In the genomic region with DNA sequence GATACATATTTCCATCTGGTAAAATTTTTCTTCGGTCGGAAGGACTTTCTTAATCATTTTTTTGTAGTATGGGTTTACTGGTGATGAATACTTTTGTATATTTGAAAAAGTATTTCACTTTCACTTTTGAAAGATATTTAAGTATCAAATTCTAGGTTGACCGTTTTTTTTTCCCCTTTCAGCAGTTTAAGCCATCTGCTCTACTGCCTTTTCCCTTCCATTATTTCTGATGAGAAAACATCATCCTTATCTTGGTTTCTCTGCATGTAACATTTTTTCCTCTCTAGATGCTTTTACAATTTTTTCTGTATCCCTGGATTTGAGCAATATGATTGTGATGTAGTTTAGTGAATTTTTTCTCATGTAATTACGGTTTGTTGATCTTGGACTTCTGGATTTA, we compare ENCODE assay signal across 22 cellular contexts.
A peak's percentile ranks its signal among the peaks of the same experiment; 100 is the strongest.
DNase-seq lines count a peak whose midpoint lies in the region; ATAC-seq and TF ChIP-seq lines count a peak whose summit lies in the region.
"Had no signal": no experiment of that assay in that cellular context is flagged by ENCODE, and none has a peak within 500 bp of the region (broad histone marks: within the 10 kb centered on the region; RNA-seq: fewer than 3 reads in every experiment).

No MANE protein-coding gene starts in this region.

- H3K36me3 ChIP-seq in fibroblast of lung (ENCODE audit: control insufficient read depth, insufficient read depth, low read length), result no peaks in the 10 kb centered on the region

- peaks cover 3% of the 10 kb centered on the region for H3K4me1 Mint-ChIP-seq in activated CD8-positive, alpha-beta T cell treated with anti-CD3 and anti-CD28 coated beads, Interleukin-2, amount 10 ng/mL, durations not matched to agents 7 days and 5 days (ENCODE audit: low read depth)
- no peaks in the 10 kb centered on the region for H3K4me1 Mint-ChIP-seq in activated CD8-positive, alpha-beta T cell treated with anti-CD3 and anti-CD28 coated beads for 36 hours (ENCODE audit: low read depth)
- H3K4me1 Mint-ChIP-seq: B cell, CD14-positive monocyte had no signal

- H3K27ac Mint-ChIP-seq in activated CD8-positive, alpha-beta T cell treated with anti-CD3 and anti-CD28 coated beads, Interleukin-2, amount 10 ng/mL, durations not matched to agents 7 days and 5 days, result no peak overlapping the region
- H3K27ac Mint-ChIP-seq in activated CD8-positive, alpha-beta T cell treated with anti-CD3 and anti-CD28 coated beads for 36 hours, result no peak overlapping the region
- H3K27ac Mint-ChIP-seq: B cell, CD14-positive monocyte had no signal

- no peak for TF ChIP-seq CTCF in activated CD8-positive, alpha-beta T cell treated with anti-CD3 and anti-CD28 coated beads for 36 hours (IDR thresholded peaks at IDR 0.05)
- TF ChIP-seq CTCF in fibroblast of lung (conservative IDR thresholded peaks at IDR 0.05 in 1 of 2, IDR thresholded peaks at IDR 0.05 in 1 of 2; ENCODE audit: low read depth in 1 of 2, low read length in 2 of 2), result no peak

- peak overlapping the region; percentile 13 for H3K4me2 ChIP-seq in fibroblast of lung (ENCODE audit: extremely low read depth, insufficient read depth, low read length)

- H3K4me1 ChIP-seq in fibroblast of lung (ENCODE audit: control insufficient read depth, extremely low read depth, insufficient read depth, low read length), result no peaks in the 10 kb centered on the region

- H2AFZ ChIP-seq in fibroblast of lung (ENCODE audit: low read length), result no peak overlapping the region

- H3K36me3 Mint-ChIP-seq in activated CD8-positive, alpha-beta T cell treated with anti-CD3 and anti-CD28 coated beads, Interleukin-2, amount 10 ng/mL, durations not matched to agents 7 days and 5 days (ENCODE audit: low read depth), result no peaks in the 10 kb centered on the region
- no peaks in the 10 kb centered on the region for H3K36me3 Mint-ChIP-seq in activated CD8-positive, alpha-beta T cell treated with anti-CD3 and anti-CD28 coated beads for 36 hours (ENCODE audit: low read depth)
- H3K36me3 Mint-ChIP-seq: CD14-positive monocyte had no signal

- no peak overlapping the region for H3K9ac ChIP-seq in fibroblast of lung (ENCODE audit: insufficient read depth, low read length)

- H3K79me2 ChIP-seq in fibroblast of lung (ENCODE audit: control insufficient read depth, insufficient read depth, low read length), result no peaks in the 10 kb centered on the region

- H3K4me3 ChIP-seq in fibroblast of lung (replicated peaks in 1 of 4; ENCODE audit: control extremely low read depth in 1 of 4, insufficient read depth in 1 of 4, low read depth in 3 of 4, low read length in 4 of 4), result no peak overlapping the region

- no peak for DNase-seq in activated CD8-positive, alpha-beta T cell treated with anti-CD3 and anti-CD28 coated beads, Interleukin-2, amount 10 ng/mL, durations not matched to agents 7 days and 5 days
- DNase-seq in activated CD8-positive, alpha-beta T cell treated with anti-CD3 and anti-CD28 coated beads for 36 hours, result no peak
- DNase-seq in amniotic epithelial cell (ENCODE audit: low read depth), result peak; percentile 7
- no peak for DNase-seq in fibroblast of lung (ENCODE audit: low read depth in 2 of 2)
- no peak for DNase-seq in NCI-H526 (lab: John Stamatoyannopoulos, UW)
- no peak for DNase-seq in COLO668 (lab: John Stamatoyannopoulos, UW; ENCODE audit: unreplicated experiment)
- DNase-seq in posterior vena cava (ENCODE audit: low spot score), result no peak
- DNase-seq: DND-41; MM.1S; NCI-H1048; NCI-H1417 treated with DMSO at 0.1 percent for 48 hours; NCI-H187 treated with DMSO at 0.1 percent for 48 hours; NCI-H2107; NCI-H2227 treated with DMSO at 0.1 percent for 48 hours; NCI-H510A; NCI-H774; NK-92 treated with Interleukin-12 subunit alpha and Interleukin-12 subunit beta, amount 100 ng/mL, for 24 hours; SIG-M5 had no signal

- CTCF ChIA-PET in activated CD8-positive, alpha-beta T cell treated with anti-CD3 and anti-CD28 coated beads, Interleukin-2, amount 10 ng/mL, durations not matched to agents 7 days and 5 days (lab: Charles Lee), result no interaction called here
- CTCF ChIA-PET in activated CD8-positive, alpha-beta T cell treated with anti-CD3 and anti-CD28 coated beads for 36 hours (lab: Charles Lee), result no interaction called here

- POLR2A ChIA-PET in activated CD8-positive, alpha-beta T cell treated with anti-CD3 and anti-CD28 coated beads, Interleukin-2, amount 10 ng/mL, durations not matched to agents 7 days and 5 days (lab: Charles Lee), result no interaction called here
- POLR2A ChIA-PET in activated CD8-positive, alpha-beta T cell treated with anti-CD3 and anti-CD28 coated beads for 36 hours (lab: Charles Lee), result no interaction called here

- intact Hi-C loops in activated CD8-positive, alpha-beta T cell treated with anti-CD3 and anti-CD28 coated beads for 36 hours (cut with micrococcal nuclease), result no loop called here
- intact Hi-C loops in posterior vena cava (cut with DNase I), result no loop called here

- H3K9me3 Mint-ChIP-seq in activated CD8-positive, alpha-beta T cell treated with anti-CD3 and anti-CD28 coated beads, Interleukin-2, amount 10 ng/mL, durations not matched to agents 7 days and 5 days (ENCODE audit: insufficient read depth), result peaks cover 5% of the 10 kb centered on the region
- H3K9me3 Mint-ChIP-seq in activated CD8-positive, alpha-beta T cell treated with anti-CD3 and anti-CD28 coated beads for 36 hours, result peaks cover 7% of the 10 kb centered on the region

- H3K27me3 ChIP-seq in fibroblast of lung (ENCODE audit: control insufficient read depth, insufficient read depth, low read length), result no peaks in the 10 kb centered on the region

- no peaks in the 10 kb centered on the region for H4K20me1 ChIP-seq in fibroblast of lung (ENCODE audit: control insufficient read depth, extremely low read depth, insufficient read depth, low read length)

- H3K9me3 ChIP-seq in fibroblast of lung (ENCODE audit: control insufficient read depth, insufficient read depth, low read depth, low read length), result no peaks in the 10 kb centered on the region

- no peak overlapping the region for H3K27ac ChIP-seq in fibroblast of lung (ENCODE audit: insufficient read depth, low read length)

- H3K4me3 Mint-ChIP-seq in activated CD8-positive, alpha-beta T cell treated with anti-CD3 and anti-CD28 coated beads, Interleukin-2, amount 10 ng/mL, durations not matched to agents 7 days and 5 days, result peak overlapping the region; percentile 8
- no peak overlapping the region for H3K4me3 Mint-ChIP-seq in activated CD8-positive, alpha-beta T cell treated with anti-CD3 and anti-CD28 coated beads for 36 hours
- H3K4me3 Mint-ChIP-seq: B cell, CD14-positive monocyte had no signal

- peaks cover 6% of the 10 kb centered on the region for H3K27me3 Mint-ChIP-seq in activated CD8-positive, alpha-beta T cell treated with anti-CD3 and anti-CD28 coated beads, Interleukin-2, amount 10 ng/mL, durations not matched to agents 7 days and 5 days (ENCODE audit: low read depth)
- peaks cover 1% of the 10 kb centered on the region for H3K27me3 Mint-ChIP-seq in activated CD8-positive, alpha-beta T cell treated with anti-CD3 and anti-CD28 coated beads for 36 hours

- ATAC-seq in activated CD8-positive, alpha-beta T cell treated with anti-CD3 and anti-CD28 coated beads, Interleukin-2, amount 10 ng/mL, durations not matched to agents 7 days and 5 days, result no peak
- ATAC-seq in activated CD8-positive, alpha-beta T cell treated with anti-CD3 and anti-CD28 coated beads for 36 hours, result no peak
- no peak for ATAC-seq in GM18858 (IDR thresholded peaks at IDR 0.05; ENCODE audit: unreplicated experiment)
- ATAC-seq: Panc1 had no signal
